Comparison of ENCODE assay signal across 7 cellular contexts in genomic region chr10:17689137-17689536, GRCh38.
"Had no signal": no experiment of that assay in that cellular context is flagged by ENCODE, and none has a peak within 500 bp of the region (broad histone marks: within the 10 kb centered on the region; RNA-seq: fewer than 3 reads in every experiment).

No MANE protein-coding gene starts in this region.

- DNase-seq: H9, HCEC 1CT had no signal

- H3K27ac Mint-ChIP-seq: GM23338 had no signal

- H2AFZ ChIP-seq: GM23338 had no signal

- FAIRE-seq: H1, H54, HepG2 had no signal

- ATAC-seq: GM23338, HepG2 had no signal

- H3K27ac ChIP-seq: HL-60 had no signal

- H3K4me1 Mint-ChIP-seq: GM23338, H9 had no signal

- H3K9me3 Mint-ChIP-seq: GM23338, H9 had no signal

- H3K4me3 Mint-ChIP-seq: GM23338, H9 had no signal

- H3K4me3 ChIP-seq: GM23338 had no signal

- H3K4me2 ChIP-seq: GM23338 had no signal
